In the genomic region with DNA sequence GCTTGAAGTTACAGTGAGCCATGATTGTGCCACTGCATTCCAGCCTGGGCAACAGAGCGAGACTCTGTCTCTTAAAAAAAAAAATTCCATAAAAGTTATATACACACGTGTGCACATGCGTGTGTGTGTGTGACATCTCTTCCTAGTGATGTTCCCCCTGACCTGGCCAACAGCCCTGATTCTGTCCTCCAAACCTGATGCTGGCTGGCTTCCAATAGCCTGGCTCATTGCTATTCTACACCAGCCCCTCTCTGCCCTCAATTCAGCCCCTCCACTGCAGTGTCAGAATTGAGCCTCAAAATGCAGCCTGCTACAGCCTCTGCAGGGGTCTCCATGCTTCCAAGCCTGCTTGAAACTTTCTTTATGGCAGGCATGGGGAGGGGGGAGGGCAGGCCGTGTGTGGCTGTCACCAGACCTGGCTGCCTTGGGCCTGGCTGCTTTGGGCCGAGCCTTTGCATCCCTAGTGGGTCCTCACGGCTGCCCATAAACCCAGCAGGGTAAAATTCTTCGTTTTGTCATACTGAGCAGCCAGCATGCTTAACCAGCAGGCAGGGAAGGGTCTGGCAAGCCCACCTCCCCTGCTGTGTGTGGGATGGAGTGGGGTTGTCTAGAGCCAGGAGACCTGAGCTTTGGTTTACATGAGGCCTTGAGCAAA, we compare ENCODE assay signal across 1 cellular context.
TF ChIP-seq lines count a peak whose summit lies in the region.

No MANE protein-coding gene starts in this region.

TF ChIP-seq in HCT116, 20 proteins besides CTCF, POLR2A, EP300 and RAD21:
- TF ChIP-seq, protein P1, sequence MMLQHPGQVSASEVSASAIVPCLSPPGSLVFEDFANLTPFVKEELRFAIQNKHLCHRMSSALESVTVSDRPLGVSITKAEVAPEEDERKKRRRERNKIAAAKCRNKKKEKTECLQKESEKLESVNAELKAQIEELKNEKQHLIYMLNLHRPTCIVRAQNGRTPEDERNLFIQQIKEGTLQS (IDR thresholded peaks at IDR 0.05): no peak
- TF ChIP-seq POLR2AphosphoS5 (IDR thresholded peaks at IDR 0.05; ENCODE audit: low read depth, low read length): no peak
- no peak for TF ChIP-seq SIN3A (IDR thresholded peaks at IDR 0.05; ENCODE audit: low read depth)
- TF ChIP-seq ELF1 (IDR thresholded peaks at IDR 0.05; ENCODE audit: borderline replicate concordance, low read depth): no peak
- no peak for TF ChIP-seq JUND (IDR thresholded peaks at IDR 0.05)
- TF ChIP-seq, protein P2, sequence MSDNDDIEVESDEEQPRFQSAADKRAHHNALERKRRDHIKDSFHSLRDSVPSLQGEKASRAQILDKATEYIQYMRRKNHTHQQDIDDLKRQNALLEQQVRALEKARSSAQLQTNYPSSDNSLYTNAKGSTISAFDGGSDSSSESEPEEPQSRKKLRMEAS (IDR thresholded peaks at IDR 0.05): no peak
- TF ChIP-seq EZH2phosphoT487 (IDR thresholded peaks at IDR 0.05; ENCODE audit: borderline replicate concordance): no peak
- no peak for TF ChIP-seq SRF (IDR thresholded peaks at IDR 0.05; ENCODE audit: low read depth)
- TF ChIP-seq, protein P3, sequence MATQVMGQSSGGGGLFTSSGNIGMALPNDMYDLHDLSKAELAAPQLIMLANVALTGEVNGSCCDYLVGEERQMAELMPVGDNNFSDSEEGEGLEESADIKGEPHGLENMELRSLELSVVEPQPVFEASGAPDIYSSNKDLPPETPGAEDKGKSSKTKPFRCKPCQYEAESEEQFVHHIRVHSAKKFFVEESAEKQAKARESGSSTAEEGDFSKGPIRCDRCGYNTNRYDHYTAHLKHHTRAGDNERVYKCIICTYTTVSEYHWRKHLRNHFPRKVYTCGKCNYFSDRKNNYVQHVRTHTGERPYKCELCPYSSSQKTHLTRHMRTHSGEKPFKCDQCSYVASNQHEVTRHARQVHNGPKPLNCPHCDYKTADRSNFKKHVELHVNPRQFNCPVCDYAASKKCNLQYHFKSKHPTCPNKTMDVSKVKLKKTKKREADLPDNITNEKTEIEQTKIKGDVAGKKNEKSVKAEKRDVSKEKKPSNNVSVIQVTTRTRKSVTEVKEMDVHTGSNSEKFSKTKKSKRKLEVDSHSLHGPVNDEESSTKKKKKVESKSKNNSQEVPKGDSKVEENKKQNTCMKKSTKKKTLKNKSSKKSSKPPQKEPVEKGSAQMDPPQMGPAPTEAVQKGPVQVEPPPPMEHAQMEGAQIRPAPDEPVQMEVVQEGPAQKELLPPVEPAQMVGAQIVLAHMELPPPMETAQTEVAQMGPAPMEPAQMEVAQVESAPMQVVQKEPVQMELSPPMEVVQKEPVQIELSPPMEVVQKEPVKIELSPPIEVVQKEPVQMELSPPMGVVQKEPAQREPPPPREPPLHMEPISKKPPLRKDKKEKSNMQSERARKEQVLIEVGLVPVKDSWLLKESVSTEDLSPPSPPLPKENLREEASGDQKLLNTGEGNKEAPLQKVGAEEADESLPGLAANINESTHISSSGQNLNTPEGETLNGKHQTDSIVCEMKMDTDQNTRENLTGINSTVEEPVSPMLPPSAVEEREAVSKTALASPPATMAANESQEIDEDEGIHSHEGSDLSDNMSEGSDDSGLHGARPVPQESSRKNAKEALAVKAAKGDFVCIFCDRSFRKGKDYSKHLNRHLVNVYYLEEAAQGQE (IDR thresholded peaks at IDR 0.05; ENCODE audit: low read depth): no peak
- no peak for TF ChIP-seq SP1 (IDR thresholded peaks at IDR 0.05; ENCODE audit: low read depth)
- TF ChIP-seq ZNF274 (IDR thresholded peaks at IDR 0.05; ENCODE audit: low read depth, low read length): no peak
- no peak for TF ChIP-seq FOSL1 (IDR thresholded peaks at IDR 0.05; ENCODE audit: low read depth)
- TF ChIP-seq, protein P4, sequence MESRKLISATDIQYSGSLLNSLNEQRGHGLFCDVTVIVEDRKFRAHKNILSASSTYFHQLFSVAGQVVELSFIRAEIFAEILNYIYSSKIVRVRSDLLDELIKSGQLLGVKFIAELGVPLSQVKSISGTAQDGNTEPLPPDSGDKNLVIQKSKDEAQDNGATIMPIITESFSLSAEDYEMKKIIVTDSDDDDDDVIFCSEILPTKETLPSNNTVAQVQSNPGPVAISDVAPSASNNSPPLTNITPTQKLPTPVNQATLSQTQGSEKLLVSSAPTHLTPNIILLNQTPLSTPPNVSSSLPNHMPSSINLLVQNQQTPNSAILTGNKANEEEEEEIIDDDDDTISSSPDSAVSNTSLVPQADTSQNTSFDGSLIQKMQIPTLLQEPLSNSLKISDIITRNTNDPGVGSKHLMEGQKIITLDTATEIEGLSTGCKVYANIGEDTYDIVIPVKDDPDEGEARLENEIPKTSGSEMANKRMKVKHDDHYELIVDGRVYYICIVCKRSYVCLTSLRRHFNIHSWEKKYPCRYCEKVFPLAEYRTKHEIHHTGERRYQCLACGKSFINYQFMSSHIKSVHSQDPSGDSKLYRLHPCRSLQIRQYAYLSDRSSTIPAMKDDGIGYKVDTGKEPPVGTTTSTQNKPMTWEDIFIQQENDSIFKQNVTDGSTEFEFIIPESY (IDR thresholded peaks at IDR 0.05; ENCODE audit: extremely low read depth, insufficient replicate concordance, low read length): no peak
- no peak for TF ChIP-seq YY1 (IDR thresholded peaks at IDR 0.05; ENCODE audit: extremely low read depth, insufficient replicate concordance, low read depth, low read length)
- no peak for TF ChIP-seq EZH2 (IDR thresholded peaks at IDR 0.05)
- TF ChIP-seq TCF7L2 (IDR thresholded peaks at IDR 0.05; ENCODE audit: borderline replicate concordance, extremely low read depth, insufficient read depth, insufficient read length): no peak
- TF ChIP-seq ZFX (IDR thresholded peaks at IDR 0.05): no peak
- no peak for TF ChIP-seq CBX3 (IDR thresholded peaks at IDR 0.05; ENCODE audit: low read depth)
- no peak for TF ChIP-seq EGR1 (IDR thresholded peaks at IDR 0.05; ENCODE audit: low read depth)
- TF ChIP-seq CEBPB (IDR thresholded peaks at IDR 0.05; ENCODE audit: low read depth): no peak
